15 cellular contexts compared by ENCODE assay signal in the genomic region with DNA sequence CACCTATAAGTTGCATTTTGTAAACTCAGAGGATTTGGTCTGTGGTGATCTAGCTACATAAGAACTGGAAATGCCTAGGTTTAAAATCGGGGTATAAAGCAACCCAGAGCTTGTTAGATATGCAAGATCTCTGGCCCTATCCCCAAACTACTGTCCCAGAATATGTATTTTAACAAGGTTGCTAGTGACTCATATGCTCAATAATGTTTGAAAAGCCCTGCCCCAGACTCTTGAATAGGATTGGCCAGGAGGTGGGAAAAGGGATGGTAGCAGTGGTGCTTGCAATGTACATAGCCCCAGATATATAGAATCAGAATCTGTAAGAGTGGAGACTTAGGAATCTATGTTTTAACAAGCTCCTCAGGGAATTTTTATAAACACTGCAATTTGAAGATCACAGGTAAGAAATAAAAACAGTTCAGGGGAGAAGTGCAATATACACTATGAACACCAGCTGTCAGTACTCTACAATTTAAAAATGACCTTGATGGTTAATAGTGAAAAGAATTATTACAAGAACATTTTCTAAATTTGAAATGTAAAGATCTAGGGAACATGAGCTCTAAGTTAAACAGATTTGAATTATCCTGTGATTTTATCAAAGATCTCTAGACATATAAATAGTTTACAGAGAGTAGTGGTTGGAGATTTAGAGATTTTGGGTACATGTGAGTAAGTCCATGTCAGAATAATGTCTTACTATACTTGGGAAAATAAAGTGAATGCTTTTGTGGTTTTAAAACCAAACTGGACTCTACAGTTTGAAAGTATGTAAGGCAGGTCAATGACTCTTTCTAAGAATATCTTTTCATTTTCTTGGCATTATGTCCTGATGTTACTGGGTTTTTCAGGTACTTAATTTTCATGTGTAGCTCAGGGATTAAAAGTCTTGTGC. TPM values are rescaled to one million over a fixed set of nuclear protein-coding genes. Genes with fewer than 3 reads are reported as not detected.
DNase-seq lines count a peak whose midpoint lies in the region; ATAC-seq, FAIRE-seq and TF ChIP-seq lines count a peak whose summit lies in the region.
"Had no signal": no experiment of that assay in that cellular context is flagged by ENCODE, and none has a peak within 500 bp of the region (broad histone marks: within the 10 kb centered on the region; RNA-seq: fewer than 3 reads in every experiment).

No MANE protein-coding gene starts in this region.

- DNase-seq in NCI-H2227 treated with DMSO at 0.1 percent for 48 hours (lab: John Stamatoyannopoulos, UW) (peak; percentile 49), dedifferentiated amniotic fluid mesenchymal stem cell (ENCODE audit: extremely low spot score) (peak; percentile 58), neural crest cell (ENCODE audit: low read depth, low spot score) (no peak), HEK293T (ENCODE audit: extremely low spot score) (no peak), SKM-1 treated with dmso at 0.1 percent for 144 hours (lab: John Stamatoyannopoulos, UW; ENCODE audit: unreplicated experiment) (no peak)
- no peak for DNase-seq in stimulated activated naive CD8-positive, alpha-beta T cell treated with anti-CD3 and anti-CD28 coated beads, Interleukin-15, Interleukin-2, amounts not matched to agents 100 U/mL and 50 U/mL, for 24 hours
- DNase-seq in effector CD4-positive, alpha-beta T cell, result no peak
- DNase-seq: activated T-cell treated with anti-CD3 and anti-CD28 coated beads, Interleukin-2, amount 50 U/mL, for 1 hour; GF-D8; H7; hippocampal formation; mucosa of descending colon; NCI-H1048 had no signal

- POLR2A ChIA-PET in HEK293T (lab: Yijun Ruan, JAX), result no interaction called here

- H3K9me3 Mint-ChIP-seq in neural crest cell, result peaks cover 2% of the 10 kb centered on the region

- no peak overlapping the region for H3K27ac Mint-ChIP-seq in neural crest cell (ENCODE audit: unreplicated experiment)

- peak overlapping the region; percentile 17 for H3K4me3 Mint-ChIP-seq in neural crest cell

- peak; percentile 99 for FAIRE-seq in G401.6 (lab: Jason Lieb, UNC)

- H3K4me1 Mint-ChIP-seq in neural crest cell, result peaks cover 23% of the 10 kb centered on the region

- ATAC-seq in stimulated activated naive CD8-positive, alpha-beta T cell treated with anti-CD3 and anti-CD28 coated beads, Interleukin-15, Interleukin-2, amounts not matched to agents 100 U/mL and 50 U/mL, for 24 hours, result no peak
- ATAC-seq: mucosa of descending colon, sciatic nerve had no signal

- peaks cover 5% of the 10 kb centered on the region for H3K36me3 Mint-ChIP-seq in neural crest cell (ENCODE audit: low read depth)

- CTCF ChIA-PET in HEK293T (lab: Yijun Ruan, JAX), result no interaction called here

- H3K27me3 Mint-ChIP-seq in neural crest cell (ENCODE audit: low read depth), result no peaks in the 10 kb centered on the region

- TF ChIP-seq CTCF in neural crest cell (conservative IDR thresholded peaks at IDR 0.05), result peak; percentile 65

TF ChIP-seq in HEK293T, 16 proteins besides CTCF, POLR2A, EP300 and RAD21:
- TF ChIP-seq, protein P1, sequence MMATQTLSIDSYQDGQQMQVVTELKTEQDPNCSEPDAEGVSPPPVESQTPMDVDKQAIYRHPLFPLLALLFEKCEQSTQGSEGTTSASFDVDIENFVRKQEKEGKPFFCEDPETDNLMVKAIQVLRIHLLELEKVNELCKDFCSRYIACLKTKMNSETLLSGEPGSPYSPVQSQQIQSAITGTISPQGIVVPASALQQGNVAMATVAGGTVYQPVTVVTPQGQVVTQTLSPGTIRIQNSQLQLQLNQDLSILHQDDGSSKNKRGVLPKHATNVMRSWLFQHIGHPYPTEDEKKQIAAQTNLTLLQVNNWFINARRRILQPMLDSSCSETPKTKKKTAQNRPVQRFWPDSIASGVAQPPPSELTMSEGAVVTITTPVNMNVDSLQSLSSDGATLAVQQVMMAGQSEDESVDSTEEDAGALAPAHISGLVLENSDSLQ (IDR thresholded peaks at IDR 0.05), result no peak
- no peak for TF ChIP-seq LEF1 (IDR thresholded peaks at IDR 0.05; ENCODE audit: borderline replicate concordance)
- no peak for TF ChIP-seq ARNT (IDR thresholded peaks at IDR 0.05)
- TF ChIP-seq HDGF (IDR thresholded peaks at IDR 0.05; ENCODE audit: borderline replicate concordance), result no peak
- TF ChIP-seq CTBP1 (IDR thresholded peaks at IDR 0.05; ENCODE audit: borderline replicate concordance), result no peak
- TF ChIP-seq NFRKB (IDR thresholded peaks at IDR 0.05), result no peak
- no peak for TF ChIP-seq TARDBP (IDR thresholded peaks at IDR 0.05)
- no peak for TF ChIP-seq BHLHE40 (IDR thresholded peaks at IDR 0.05; ENCODE audit: borderline replicate concordance)
TF ChIP-seq in HEK293T: peak in this region for 0.

RNA-seq across cellular contexts. Expression of gene MMADHC, which starts 7.7 kb away (rescaled TPM):
- total RNA-seq in neural crest cell, result 83.9 and 86.5 TPM in 2 replicates

Comparison
In these comparisons a context has a peak if more than half of its experiments do, and no peak if none do; other contexts are left out.
1. DNase-seq: peak in NCI-H2227 treated with DMSO at 0.1 percent for 48 hours (single experiment) and dedifferentiated amniotic fluid mesenchymal stem cell (single experiment); none in neural crest cell (single experiment), HEK293T (single experiment), stimulated activated naive CD8-positive, alpha-beta T cell treated with anti-CD3 and anti-CD28 coated beads, Interleukin-15, Interleukin-2, amounts not matched to agents 100 U/mL and 50 U/mL, for 24 hours (single experiment), SKM-1 treated with dmso at 0.1 percent for 144 hours (single experiment) and effector CD4-positive, alpha-beta T cell (single experiment).